Comparison of ENCODE assay signal across 24 cellular contexts in genomic region chr18:75307530-75307929, GRCh38.
"Had no signal": no experiment of that assay in that cellular context is flagged by ENCODE, and none has a peak within 500 bp of the region (broad histone marks: within the 10 kb centered on the region; RNA-seq: fewer than 3 reads in every experiment).

No MANE protein-coding gene starts in this region.

- H3K4me3 ChIP-seq: gastrocnemius medialis, spleen, suprapubic skin, tibial artery, upper lobe of right lung had no signal

- DNase-seq: activated CD4-positive, alpha-beta memory T cell treated with anti-CD3 and anti-CD28 coated beads, Interleukin-2, amount 10 ng/mL, durations not matched to agents 7 days and 5 days; activated CD4-positive, alpha-beta T cell treated with anti-CD3 and anti-CD28 coated beads for 1 hour; activated CD4-positive, alpha-beta T cell treated with anti-CD3 and anti-CD28 coated beads, Interleukin-2, amount 10 ng/mL, durations not matched to agents 7 days and 5 days; activated CD8-positive, alpha-beta memory T cell treated with anti-CD3 and anti-CD28 coated beads, Interleukin-2, amount 50 U/mL, for 48 hours; activated gamma-delta T cell; activated naive CD4-positive, alpha-beta T cell treated with anti-CD3 and anti-CD28 coated beads, Interleukin-2, amount 50 U/mL, for 16 hours; activated T-cell treated with anti-CD3 and anti-CD28 coated beads, Interleukin-2, amount 50 U/mL, for 24 hours; amniotic stem cell; brain microvascular endothelial cell; cortex of kidney; effector memory CD8-positive, alpha-beta T cell; erythroblast; gastrocnemius medialis; glutamatergic neuron; left ventricle myocardium superior; mammary epithelial cell; posterior cingulate gyrus; right cardiac atrium; spleen; stimulated activated naive CD4-positive, alpha-beta T cell; tibial artery; upper lobe of right lung had no signal

- ATAC-seq: effector memory CD8-positive, alpha-beta T cell; gastrocnemius medialis; left ventricle myocardium superior; right cardiac atrium; upper lobe of right lung; WTC11 had no signal

- H3K4me1 ChIP-seq: gastrocnemius medialis, spleen, suprapubic skin, tibial artery, upper lobe of right lung had no signal

- H3K36me3 ChIP-seq: brain microvascular endothelial cell, gastrocnemius medialis, spleen, suprapubic skin, tibial artery, upper lobe of right lung had no signal

- H3K27ac ChIP-seq: brain microvascular endothelial cell, gastrocnemius medialis, spleen, suprapubic skin, tibial artery, upper lobe of right lung had no signal

- H3K9me3 ChIP-seq: gastrocnemius medialis, suprapubic skin, upper lobe of right lung had no signal

- H3K27me3 ChIP-seq: brain microvascular endothelial cell, gastrocnemius medialis, spleen, suprapubic skin, tibial artery, upper lobe of right lung had no signal
